Comparison of ENCODE assay signal across 16 cellular contexts in genomic region chr12:124727922-124728321, GRCh38.
A peak's percentile ranks its signal among the peaks of the same experiment; 100 is the strongest.
DNase-seq lines count a peak whose midpoint lies in the region; ATAC-seq and TF ChIP-seq lines count a peak whose summit lies in the region.
"Had no signal": no experiment of that assay in that cellular context is flagged by ENCODE, and none has a peak within 500 bp of the region (broad histone marks: within the 10 kb centered on the region; RNA-seq: fewer than 3 reads in every experiment).

No MANE protein-coding gene starts in this region.

- H3K9me3 ChIP-seq in left ventricle myocardium inferior (replicated peaks) (peaks cover 3% of the 10 kb centered on the region), adrenal gland (replicated peaks in 1 of 3) (no peaks in the 10 kb centered on the region), liver (ENCODE audit: control insufficient read depth in 4 of 4, low read length in 3 of 4) (no peaks in the 10 kb centered on the region), uterus (no peaks in the 10 kb centered on the region)
- H3K9me3 ChIP-seq: neutrophil, vagina had no signal

- DNase-seq in left ventricle myocardium inferior = no peak
- DNase-seq in left ventricle myocardium superior = no peak
- DNase-seq in adrenal gland = no peak
- no peak for DNase-seq in uterus
- no peak for DNase-seq in stimulated activated naive CD4-positive, alpha-beta T cell (lab: John Stamatoyannopoulos, UW)
- no peak for DNase-seq in stimulated activated CD4-positive, alpha-beta T cell treated with anti-CD3 and anti-CD28 coated beads, Interleukin-4, amount 100 ng/mL, for 24 hours
- no peak for DNase-seq in DMS153 (lab: John Stamatoyannopoulos, UW)
- DNase-seq: activated naive CD4-positive, alpha-beta T cell treated with Interleukin-2 at 50 U/mL for 16 hours; mesendoderm; NCI-H1105; NCI-H446 treated with DMSO at 0.1 percent for 48 hours; SHP77 treated with DMSO at 0.1 percent for 48 hours; stimulated activated CD8-positive, alpha-beta memory T cell treated with anti-CD3 and anti-CD28 coated beads, Interleukin-4, amount 100 ng/mL, for 48 hours had no signal

- H3K4me1 ChIP-seq in left ventricle myocardium inferior (peaks cover 39% of the 10 kb centered on the region), adrenal gland (replicated peaks in 1 of 2) (peaks cover 8 to 38% of the 10 kb centered on the region in 2 donors), liver (ENCODE audit: control insufficient read depth in 4 of 4, insufficient read depth in 4 of 4, low read length in 3 of 4) (peaks cover 7 to 30% (median 20%) of the 10 kb centered on the region in 4 donors), uterus (no peaks in the 10 kb centered on the region)

- TF ChIP-seq POLR2A in adrenal gland (IDR thresholded peaks at IDR 0.05) (no peak), uterus (IDR thresholded peaks at IDR 0.05) (no peak)

- H3K9ac ChIP-seq in liver (ENCODE audit: low read depth in 1 of 2, low read length in 2 of 2) = no peak overlapping the region

- intact Hi-C loops in left ventricle myocardium inferior (cut with micrococcal nuclease) (no loop called here), left ventricle myocardium superior (cut with micrococcal nuclease) (no loop called here), adrenal gland (cut with DNase I) (no loop called here), uterus (cut with DNase I; ENCODE audit: low total_unique reads) (no loop called here)

- TF ChIP-seq CTCF in left ventricle myocardium inferior (IDR thresholded peaks at IDR 0.05; ENCODE audit: borderline replicate concordance) (peak; percentile 17), adrenal gland (IDR thresholded peaks at IDR 0.05) (peak in 5 of 6 experiments; percentile 19 to 39 (median 30)), liver (IDR thresholded peaks at IDR 0.05; ENCODE audit: low read depth, low read length, missing input control) (peak; percentile 31), uterus (IDR thresholded peaks at IDR 0.05) (no peak)

- peak overlapping the region; percentile 73 for H3K27ac ChIP-seq in left ventricle myocardium inferior (replicated peaks)
- H3K27ac ChIP-seq in adrenal gland = peak overlapping the region; percentile 84 to 91 (median 88)
- H3K27ac ChIP-seq in liver (ENCODE audit: low read depth in 1 of 2, low read length in 2 of 2) = peak overlapping the region; percentile 67 to 75
- peak overlapping the region; percentile 23 to 33 for H3K27ac ChIP-seq in uterus

- H3K4me3 ChIP-seq in left ventricle myocardium inferior (no peak overlapping the region), adrenal gland (no peak overlapping the region), liver (ENCODE audit: low read depth in 1 of 3, low read length in 3 of 3) (no peak overlapping the region), uterus (no peak overlapping the region)
- H3K4me3 ChIP-seq: vagina had no signal

- 47 to 60% (median 48%) methylated on average over 10 of the region's 10 CpGs for WGBS in adrenal gland, 4 donors
- 65% methylated on average over 10 of the region's 10 CpGs for WGBS in liver

- H3K36me3 ChIP-seq in left ventricle myocardium inferior (no peaks in the 10 kb centered on the region), adrenal gland (replicated peaks in 1 of 2) (no peaks in the 10 kb centered on the region), liver (ENCODE audit: control insufficient read depth in 4 of 4, insufficient read depth in 3 of 4, low read depth in 1 of 4, low read length in 3 of 4) (no peaks in the 10 kb centered on the region), uterus (no peaks in the 10 kb centered on the region)
- H3K36me3 ChIP-seq: neutrophil, vagina had no signal

- H3K27me3 ChIP-seq in left ventricle myocardium inferior (ENCODE audit: low read depth) (no peaks in the 10 kb centered on the region), adrenal gland (no peaks in the 10 kb centered on the region), liver (ENCODE audit: control insufficient read depth in 4 of 4, insufficient read depth in 4 of 4, low read length in 3 of 4) (no peaks in the 10 kb centered on the region), uterus (no peaks in the 10 kb centered on the region)
- H3K27me3 ChIP-seq: neutrophil, vagina had no signal

- peak; percentile 58 to 59 for TF ChIP-seq RAD21 in liver (IDR thresholded peaks at IDR 0.05)

- ATAC-seq in left ventricle myocardium superior = no peak

TF ChIP-seq in liver, 16 proteins besides CTCF, POLR2A, EP300 and RAD21:
- TF ChIP-seq FOXA2 (IDR thresholded peaks at IDR 0.05) (no peak), SP1 (IDR thresholded peaks at IDR 0.05) (no peak), NR2F2 (IDR thresholded peaks at IDR 0.05) (no peak), ZBTB33 (IDR thresholded peaks at IDR 0.05) (no peak), RXRA (IDR thresholded peaks at IDR 0.05) (no peak), GABPA (IDR thresholded peaks at IDR 0.05 in 1 of 2, conservative IDR thresholded peaks at IDR 0.05 in 1 of 2) (no peak), EGR1 (IDR thresholded peaks at IDR 0.05; ENCODE audit: low read depth in 2 of 2) (no peak), HNF4G (IDR thresholded peaks at IDR 0.05) (no peak), JUND (IDR thresholded peaks at IDR 0.05) (no peak), ATF3 (IDR thresholded peaks at IDR 0.05) (no peak), HNF4A (conservative IDR thresholded peaks at IDR 0.05) (no peak), FOXA1 (IDR thresholded peaks at IDR 0.05) (no peak)
TF ChIP-seq in liver: peak in this region for 0.

Comparison
In these comparisons a context has a peak if more than half of its experiments do, and no peak if none do; other contexts are left out.
1. H3K27ac ChIP-seq: peak in every context shown above with its lines; median percentile 88 in adrenal gland; 73 in left ventricle myocardium inferior; 71 in liver; 28 in uterus.
2. CTCF ChIP-seq: peak in left ventricle myocardium inferior (single experiment), adrenal gland (5 of 6) and liver (single experiment); none in uterus (0 of 4).